In genomic region chr14:99554184-99554583, GRCh38 we compare ENCODE assay signal across 13 cellular contexts. TPM values are rescaled to one million over a fixed set of nuclear protein-coding genes. Genes with fewer than 3 reads are reported as not detected.
DNase-seq lines count a peak whose midpoint lies in the region; ATAC-seq, FAIRE-seq and TF ChIP-seq lines count a peak whose summit lies in the region.
"Had no signal": no experiment of that assay in that cellular context is flagged by ENCODE, and none has a peak within 500 bp of the region (broad histone marks: within the 10 kb centered on the region; RNA-seq: fewer than 3 reads in every experiment).

No MANE protein-coding gene starts in this region.

- H4K20me1 ChIP-seq in GM23338 (replicated peaks; ENCODE audit: insufficient read depth) (peaks cover 24% of the 10 kb centered on the region; the same call in 1 of the 2 replicates), HepG2 (ENCODE audit: insufficient read depth, low read length) (peaks cover 9% of the 10 kb centered on the region; the same call in 1 of the 2 replicates)

- H3K9me2 ChIP-seq in GM23338 (ENCODE audit: insufficient read depth) = no peaks in the 10 kb centered on the region

- CTCF ChIA-PET in HepG2 (lab: Yijun Ruan, JAX; ENCODE audit: low intra/inter-chr PET ratio, low total read pairs) = no interaction called here
- CTCF ChIA-PET in activated CD4-positive, alpha-beta memory T cell treated with anti-CD3 and anti-CD28 coated beads, Interleukin-2, amount 10 ng/mL, durations not matched to agents 7 days and 5 days (lab: Charles Lee) = no interaction called here

- TF ChIP-seq CTCF in GM23338 (conservative IDR thresholded peaks at IDR 0.05; ENCODE audit: low read depth in 2 of 2) (no peak), adrenal gland (IDR thresholded peaks at IDR 0.05) (no peak), HepG2 (CRISPR knock-in tag; IDR thresholded peaks at IDR 0.05) (0 out of 2 replicates have a peak, but pooled peaks have one; percentile 19)

- H3K79me2 ChIP-seq in GM23338 (replicated peaks; ENCODE audit: insufficient read depth) = peaks cover 52% of the 10 kb centered on the region
- peaks cover 82% of the 10 kb centered on the region for H3K79me2 ChIP-seq in HepG2 (ENCODE audit: insufficient read depth, low read length)

- H3K36me3 ChIP-seq in GM23338 (ENCODE audit: insufficient read depth) (no peaks in the 10 kb centered on the region), adrenal gland (replicated peaks in 1 of 2) (no peaks in the 10 kb centered on the region), HepG2 (replicated peaks in 1 of 2; ENCODE audit: control insufficient read depth in 1 of 2, insufficient read depth in 2 of 2, low read length in 2 of 2) (peaks cover 0 to 2% of the 10 kb centered on the region in 2 experiments; a peak in 1 of 5 replicates), rectal smooth muscle tissue (ENCODE audit: control insufficient read depth, insufficient read depth, low read length) (no peaks in the 10 kb centered on the region)

- H2AFZ ChIP-seq in GM23338 = no peak overlapping the region
- no peak overlapping the region for H2AFZ ChIP-seq in HepG2 (ENCODE audit: low read length)

- peaks cover 5% of the 10 kb centered on the region; the same call in 1 of the 3 replicates for H3K9me3 Mint-ChIP-seq in GM23338
- H3K9me3 Mint-ChIP-seq in activated CD4-positive, alpha-beta memory T cell treated with anti-CD3 and anti-CD28 coated beads, Interleukin-2, amount 10 ng/mL, durations not matched to agents 7 days and 5 days = no peaks in the 10 kb centered on the region

- peaks cover 11% of the 10 kb centered on the region for H3K4me1 ChIP-seq in GM23338 (ENCODE audit: insufficient read depth)
- peaks cover 37 to 54% of the 10 kb centered on the region in 2 donors for H3K4me1 ChIP-seq in adrenal gland (replicated peaks in 1 of 2)
- peaks cover 95% of the 10 kb centered on the region for H3K4me1 ChIP-seq in HepG2 (ENCODE audit: insufficient read depth, low read length)
- H3K4me1 ChIP-seq in rectal smooth muscle tissue (ENCODE audit: control insufficient read depth, insufficient read depth, low read length) = peaks cover 38% of the 10 kb centered on the region

- TF ChIP-seq RAD21 in HepG2 (CRISPR knock-in tag; IDR thresholded peaks at IDR 0.05) = no peak

- H3K36me3 Mint-ChIP-seq in GM23338 (ENCODE audit: low read depth) = peaks cover 8% of the 10 kb centered on the region; the same call in 2 of the 3 replicates
- H3K36me3 Mint-ChIP-seq in activated CD4-positive, alpha-beta memory T cell treated with anti-CD3 and anti-CD28 coated beads, Interleukin-2, amount 10 ng/mL, durations not matched to agents 7 days and 5 days (ENCODE audit: low read depth) = no peaks in the 10 kb centered on the region

- no peaks in the 10 kb centered on the region for H3K27me3 ChIP-seq in GM23338 (ENCODE audit: insufficient read depth)
- no peaks in the 10 kb centered on the region for H3K27me3 ChIP-seq in adrenal gland
- H3K27me3 ChIP-seq in HepG2 (ENCODE audit: control insufficient read depth in 1 of 2, insufficient read depth in 2 of 2, low read length in 2 of 2) = no peaks in the 10 kb centered on the region
- no peaks in the 10 kb centered on the region for H3K27me3 ChIP-seq in rectal smooth muscle tissue (ENCODE audit: control insufficient read depth, insufficient read depth, low read length)

- H3K4me3 ChIP-seq in GM23338 = no peak overlapping the region
- H3K4me3 ChIP-seq in adrenal gland = no peak overlapping the region
- peak overlapping the region in 1 of 3 experiments; percentile 56; a peak in 1 of 6 replicates for H3K4me3 ChIP-seq in HepG2 (replicated peaks in 1 of 3; ENCODE audit: insufficient read depth in 1 of 3, low read depth in 2 of 3, low read length in 3 of 3)
- peak overlapping the region; percentile 5 for H3K4me3 ChIP-seq in rectal smooth muscle tissue (ENCODE audit: low read length)

- H3K4me3 Mint-ChIP-seq in GM23338 = no peak overlapping the region
- no peak overlapping the region for H3K4me3 Mint-ChIP-seq in activated CD4-positive, alpha-beta memory T cell treated with anti-CD3 and anti-CD28 coated beads, Interleukin-2, amount 10 ng/mL, durations not matched to agents 7 days and 5 days
- H3K4me3 Mint-ChIP-seq: B cell had no signal

- peaks cover 12% of the 10 kb centered on the region for H3K27me3 Mint-ChIP-seq in GM23338 (ENCODE audit: insufficient read depth, low read depth, poor library complexity)
- H3K27me3 Mint-ChIP-seq in activated CD4-positive, alpha-beta memory T cell treated with anti-CD3 and anti-CD28 coated beads, Interleukin-2, amount 10 ng/mL, durations not matched to agents 7 days and 5 days = no peaks in the 10 kb centered on the region
- H3K27me3 Mint-ChIP-seq: B cell had no signal

- ATAC-seq in GM23338 (no peak), HepG2 (peak; percentile 29), HG03520 (IDR thresholded peaks at IDR 0.05; ENCODE audit: unreplicated experiment) (no peak), HG02973 (IDR thresholded peaks at IDR 0.05; ENCODE audit: unreplicated experiment) (no peak)

- H3F3A ChIP-seq in GM23338 (replicated peaks; ENCODE audit: low read depth) = no peaks in the 10 kb centered on the region

- BruUV-seq in HepG2 (replicated peaks; lab: Mats Ljungman, UMichigan) = no TSS peak

- H3K4me1 Mint-ChIP-seq in GM23338 = peaks cover 29% of the 10 kb centered on the region
- H3K4me1 Mint-ChIP-seq in activated CD4-positive, alpha-beta memory T cell treated with anti-CD3 and anti-CD28 coated beads, Interleukin-2, amount 10 ng/mL, durations not matched to agents 7 days and 5 days = no peaks in the 10 kb centered on the region
- H3K4me1 Mint-ChIP-seq: B cell had no signal

- intact Hi-C loops in adrenal gland (cut with DNase I) = no loop called here
- intact Hi-C loops in HepG2 (cut with micrococcal nuclease; ENCODE audit: unreplicated experiment) = no loop called here

- in situ Hi-C loops in HepG2 (cut with HindIII; ENCODE audit: extremely low pct_ligation_motif_present, low pct_unique_long_range_greater_than_20kb) = no loop called here

- no peaks in the 10 kb centered on the region for H3K9me3 ChIP-seq in adrenal gland (replicated peaks in 1 of 3)
- no peaks in the 10 kb centered on the region for H3K9me3 ChIP-seq in HepG2 (ENCODE audit: low read length)

- FAIRE-seq in HepG2 (lab: Jason Lieb, UNC) = no peak
- FAIRE-seq: kidney had no signal

- DNase-seq in GM23338 (ENCODE audit: low spot score) = no peak
- DNase-seq in adrenal gland = peak; percentile 65 to 89 (median 79)
- DNase-seq in HepG2 (ENCODE audit: low spot score) = no peak
- DNase-seq in NCI-H2107 treated with DMSO at 0.1 percent for 48 hours (lab: John Stamatoyannopoulos, UW; ENCODE audit: unreplicated experiment) = no peak
- DNase-seq in activated CD4-positive, alpha-beta memory T cell treated with anti-CD3 and anti-CD28 coated beads, Interleukin-2, amount 10 ng/mL, durations not matched to agents 7 days and 5 days = no peak
- DNase-seq: activated CD4-positive, alpha-beta T cell treated with anti-CD3 and anti-CD28 coated beads, Interleukin-2, amount 50 U/mL, for 48 hours; kidney; NK-92 treated with Interleukin-12 subunit alpha and Interleukin-12 subunit beta, amount 100 ng/mL, for 24 hours; stimulated activated naive CD4-positive, alpha-beta T cell treated with Interleukin-2 at 50 U/mL for 16 hours had no signal

- TF ChIP-seq POLR2A in adrenal gland (IDR thresholded peaks at IDR 0.05) (peak in 1 of 2 donors; percentile 57), HepG2 (IDR thresholded peaks at IDR 0.05; ENCODE audit: insufficient read depth in 1 of 2, low read depth in 2 of 2, low read length in 2 of 2) (no peak)

- TF ChIP-seq EP300 in HepG2 (IDR thresholded peaks at IDR 0.05; ENCODE audit: low read depth in 2 of 2, low read length in 2 of 2) = no peak
- no peak for TF ChIP-seq EP300 in HepG2 (CRISPR knock-in tag; IDR thresholded peaks at IDR 0.05; ENCODE audit: borderline replicate concordance)

- peak overlapping the region; percentile 75 for H3K9ac ChIP-seq in HepG2 (ENCODE audit: insufficient read depth, low read depth, low read length)
- no peak overlapping the region for H3K9ac ChIP-seq in rectal smooth muscle tissue (ENCODE audit: low read length)

- H3K27ac ChIP-seq in GM23338 (ENCODE audit: low read depth) (no peak overlapping the region), adrenal gland (peak overlapping the region; percentile 31 to 91 (median 63)), HepG2 (ENCODE audit: extremely low read length, insufficient read depth, low read length) (peak overlapping the region; percentile 85), rectal smooth muscle tissue (ENCODE audit: low read depth, low read length) (peak overlapping the region; percentile 61)

- H3K4me2 ChIP-seq in GM23338 (no peak overlapping the region), HepG2 (ENCODE audit: low read depth, low read length) (peak overlapping the region; percentile 69)

- H3K27ac Mint-ChIP-seq in GM23338 = peak overlapping the region; percentile 85
- H3K27ac Mint-ChIP-seq in activated CD4-positive, alpha-beta memory T cell treated with anti-CD3 and anti-CD28 coated beads, Interleukin-2, amount 10 ng/mL, durations not matched to agents 7 days and 5 days = no peak overlapping the region
- H3K27ac Mint-ChIP-seq: B cell had no signal

- POLR2A ChIA-PET in HepG2 (lab: Yijun Ruan, JAX) = interaction anchor here (0.5 to 5.5 kb wide), 3 partner anchors 19 to 48 kb away, joined by 3 to 101 read pairs (median 21); partner anchors contain the start of gene CCDC85C
- POLR2A ChIA-PET in activated CD4-positive, alpha-beta memory T cell treated with anti-CD3 and anti-CD28 coated beads, Interleukin-2, amount 10 ng/mL, durations not matched to agents 7 days and 5 days (lab: Charles Lee) = no interaction called here

- WGBS in adrenal gland, 4 donors = 14 to 49% (median 37%) methylated on average over 5 to 12 of the region's 12 CpGs
- WGBS in HepG2 (ENCODE audit: low lambda C conversion rate) = 0% methylated on average over 4 of the region's 12 CpGs

RNA-seq across cellular contexts. Expression of gene CCDC85C, which starts 49.8 kb away (rescaled TPM):
- total RNA-seq in GM23338 (2014; rRNA removed; shearing (Covaris generic)) = 24.9 and 26.8 TPM in 2 replicates
- 4.5 and 6.5 TPM in 2 replicates for polyA plus RNA-seq in GM23338 (2016; fragmentation: Nextera tagmentation; extraction: Ambion mirVana)
- total RNA-seq in adrenal gland = 10 to 100 TPM; 21.6 to 59.0 (median 41.3) TPM
- 10 to 100 TPM; 10.8 to 41.7 (median 23.4) TPM for polyA plus RNA-seq in adrenal gland
- 43.8 and 47.6 TPM in 2 replicates for total RNA-seq in HepG2 (2016; rRNA removed; fragmentation: Illumina TruSeq; extraction: Trizol)
- total RNA-seq in HepG2 (2016; cell fraction: cytosol; rRNA removed; fragmentation: Illumina TruSeq; extraction: Trizol; ENCODE audit: low read depth) = 4.3 and 4.6 TPM in 2 replicates
- 33.8 and 47.0 TPM in 2 replicates for total RNA-seq in HepG2 (2016; cell fraction: insoluble cytoplasmic fraction; rRNA removed; fragmentation: Illumina TruSeq; extraction: Trizol)
- total RNA-seq in HepG2 (2016; cell fraction: membrane; rRNA removed; fragmentation: Illumina TruSeq; extraction: Trizol) = 30.8 and 30.9 TPM in 2 replicates
- 23.1 and 29.3 TPM in 2 replicates for total RNA-seq in HepG2 (2016; cell fraction: nucleus; rRNA removed; fragmentation: Illumina TruSeq; extraction: Trizol)
- 18.8 and 30.3 TPM in 2 replicates for polyA plus RNA-seq in HepG2 (2011; rRNA removed)
- 21.2 and 24.0 TPM in 2 replicates for polyA plus RNA-seq in HepG2 (2011; cell fraction: cytosol; rRNA removed)
- 30.3 and 32.6 TPM in 2 replicates for polyA plus RNA-seq in HepG2 (2011; cell fraction: nucleus; rRNA removed)
- 41.6 and 57.3 TPM in 2 replicates for polyA plus RNA-seq in HepG2 (2012)
- 4.1 and 4.6 TPM in 2 replicates for polyA plus RNA-seq in HepG2 (2016; cell fraction: cytosol; fragmentation: Illumina TruSeq; extraction: Trizol; ENCODE audit: low read depth)
- polyA plus RNA-seq in HepG2 (2016; cell fraction: insoluble cytoplasmic fraction; fragmentation: Illumina TruSeq; extraction: Trizol; ENCODE audit: low read depth) = 36.1 and 43.0 TPM in 2 replicates
- polyA plus RNA-seq in HepG2 (2016; cell fraction: membrane; fragmentation: Illumina TruSeq; extraction: Trizol; ENCODE audit: low read depth) = 18.9 and 20.2 TPM in 2 replicates
- polyA plus RNA-seq in HepG2 (2016; cell fraction: nucleus; fragmentation: Illumina TruSeq; extraction: Trizol; ENCODE audit: insufficient read depth, low read depth) = 40.1 and 40.7 TPM in 2 replicates
- polyA minus RNA-seq in HepG2 (2011; rRNA and poly(A)+ RNA removed; ENCODE audit: low replicate concordance) = 44.2 and 114 TPM in 2 replicates
- 33.8 and 37.6 TPM in 2 replicates for polyA minus RNA-seq in HepG2 (2011; cell fraction: cytosol; rRNA and poly(A)+ RNA removed)
- polyA minus RNA-seq in HepG2 (2011; cell fraction: nucleus; rRNA and poly(A)+ RNA removed) = 11.8 and 12.0 TPM in 2 replicates
- total RNA-seq in activated CD4-positive, alpha-beta memory T cell treated with anti-CD3 and anti-CD28 coated beads, Interleukin-2, amount 10 ng/mL, durations not matched to agents 7 days and 5 days = 10 to 100 TPM; 10.2 to 11.7 TPM

Comparison
In these comparisons a context has a peak if more than half of its experiments do, and no peak if none do; other contexts are left out.
1. DNase-seq: peak in adrenal gland (7 of 7); none in GM23338 (single experiment), HepG2 (single experiment), NCI-H2107 treated with DMSO at 0.1 percent for 48 hours (single experiment) and activated CD4-positive, alpha-beta memory T cell treated with anti-CD3 and anti-CD28 coated beads, Interleukin-2, amount 10 ng/mL, durations not matched to agents 7 days and 5 days (single experiment).